In the genomic region with DNA sequence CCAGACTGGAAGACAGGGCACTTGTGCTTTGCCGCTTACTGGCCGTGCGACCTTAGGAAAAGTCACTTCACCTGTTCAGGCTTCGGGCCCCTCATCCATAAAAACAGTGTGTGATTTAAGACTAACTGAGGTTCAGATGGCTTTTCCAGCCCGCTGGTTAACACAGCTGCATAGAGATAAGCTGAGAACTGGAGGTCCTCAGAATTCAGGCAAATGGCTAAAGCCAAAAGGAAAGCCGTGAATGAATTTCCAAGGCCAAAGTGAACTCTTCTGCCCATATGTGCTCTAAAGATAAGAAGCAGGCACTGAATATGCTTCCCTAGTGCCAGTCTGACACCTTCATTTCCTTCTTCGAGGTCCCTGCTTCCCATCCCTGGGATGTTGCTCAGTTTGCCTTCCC, we compare ENCODE assay signal across 2 cellular contexts.
TF ChIP-seq lines count a peak whose summit lies in the region.

No MANE protein-coding gene starts in this region.

TF ChIP-seq in IMR-90, 13 proteins besides CTCF, POLR2A, EP300 and RAD21:
- TF ChIP-seq USF2 (IDR thresholded peaks at IDR 0.05; ENCODE audit: low read depth, low read length) = no peak
- no peak for TF ChIP-seq RFX5 (IDR thresholded peaks at IDR 0.05; ENCODE audit: low read depth, low read length)
- TF ChIP-seq NFE2L2 (IDR thresholded peaks at IDR 0.05; ENCODE audit: low read depth, low read length) = no peak
- TF ChIP-seq MAFK (IDR thresholded peaks at IDR 0.05; ENCODE audit: low read depth, low read length) = no peak
- no peak for TF ChIP-seq FOS (IDR thresholded peaks at IDR 0.05; ENCODE audit: low read depth, low read length)
- no peak for TF ChIP-seq CEBPB (IDR thresholded peaks at IDR 0.05; ENCODE audit: low read depth, low read length)
- TF ChIP-seq, protein P1, sequence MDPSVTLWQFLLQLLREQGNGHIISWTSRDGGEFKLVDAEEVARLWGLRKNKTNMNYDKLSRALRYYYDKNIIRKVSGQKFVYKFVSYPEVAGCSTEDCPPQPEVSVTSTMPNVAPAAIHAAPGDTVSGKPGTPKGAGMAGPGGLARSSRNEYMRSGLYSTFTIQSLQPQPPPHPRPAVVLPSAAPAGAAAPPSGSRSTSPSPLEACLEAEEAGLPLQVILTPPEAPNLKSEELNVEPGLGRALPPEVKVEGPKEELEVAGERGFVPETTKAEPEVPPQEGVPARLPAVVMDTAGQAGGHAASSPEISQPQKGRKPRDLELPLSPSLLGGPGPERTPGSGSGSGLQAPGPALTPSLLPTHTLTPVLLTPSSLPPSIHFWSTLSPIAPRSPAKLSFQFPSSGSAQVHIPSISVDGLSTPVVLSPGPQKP (IDR thresholded peaks at IDR 0.05; ENCODE audit: borderline replicate concordance, low read depth, low read length) = no peak
- TF ChIP-seq SMC3 (IDR thresholded peaks at IDR 0.05; ENCODE audit: low read depth, low read length) = no peak

TF ChIP-seq in K562, 482 proteins besides CTCF, POLR2A, EP300 and RAD21 (continues in another document):
- TF ChIP-seq DPF2 (IDR thresholded peaks at IDR 0.05) (no peak), ZC3H11A (IDR thresholded peaks at IDR 0.05; ENCODE audit: low read depth, low read length) (no peak), PHB2 (IDR thresholded peaks at IDR 0.05; ENCODE audit: low read depth) (no peak), KDM1A (IDR thresholded peaks at IDR 0.05) (peak in 1 of 2 experiments; percentile 39; a peak in 1 of 4 replicates), THAP7 (CRISPR knock-in tag; IDR thresholded peaks at IDR 0.05) (no peak), CSDE1 (IDR thresholded peaks at IDR 0.05) (no peak), CBFA2T3 (IDR thresholded peaks at IDR 0.05) (peak; percentile 71), SMAD4 (CRISPR knock-in tag; conservative IDR thresholded peaks at IDR 0.05) (0 out of 2 replicates have a peak, but pooled peaks have one; percentile 20), DMBX1 (CRISPR knock-in tag; IDR thresholded peaks at IDR 0.05; ENCODE audit: borderline replicate concordance) (no peak), ZFP1 (CRISPR knock-in tag; IDR thresholded peaks at IDR 0.05) (no peak), FOXK2 (conservative IDR thresholded peaks at IDR 0.05 in 1 of 2, IDR thresholded peaks at IDR 0.05 in 1 of 2; ENCODE audit: low read depth in 2 of 2) (no peak), TAL1 (IDR thresholded peaks at IDR 0.05) (peak; percentile 36), BRD4 (IDR thresholded peaks at IDR 0.05) (no peak), CXXC5 (CRISPR knock-in tag; IDR thresholded peaks at IDR 0.05) (0 out of 2 replicates have a peak, but pooled peaks have one; percentile 10), CBFA2T2 (conservative IDR thresholded peaks at IDR 0.05) (peak; percentile 52), GABPB1 (CRISPR knock-in tag; IDR thresholded peaks at IDR 0.05) (no peak), NCOA1 (IDR thresholded peaks at IDR 0.05; ENCODE audit: low read depth) (peak; percentile 11; the same call in 1 of the 2 replicates), GTF3C2 (IDR thresholded peaks at IDR 0.05; ENCODE audit: borderline replicate concordance, extremely low read depth, insufficient read length) (no peak), ZNF239 (CRISPR knock-in tag; IDR thresholded peaks at IDR 0.05) (no peak), MTA3 (IDR thresholded peaks at IDR 0.05; ENCODE audit: borderline replicate concordance) (no peak), NFYB (IDR thresholded peaks at IDR 0.05; ENCODE audit: extremely low read depth, insufficient read length) (no peak), LARP7 (IDR thresholded peaks at IDR 0.05) (no peak), ZBTB40 (IDR thresholded peaks at IDR 0.05) (no peak), ZBTB40 (CRISPR knock-in tag; IDR thresholded peaks at IDR 0.05) (no peak), ZBTB7A (IDR thresholded peaks at IDR 0.05; ENCODE audit: borderline replicate concordance, control insufficient read depth, low read depth, low read length) (no peak), YBX1 (IDR thresholded peaks at IDR 0.05) (no peak), TCF3 (CRISPR knock-in tag; IDR thresholded peaks at IDR 0.05) (peak; percentile 54), PML (IDR thresholded peaks at IDR 0.05; ENCODE audit: low read length) (no peak), PTTG1 (tag; IDR thresholded peaks at IDR 0.05; ENCODE audit: low read depth) (no peak), CTBP1 (IDR thresholded peaks at IDR 0.05; ENCODE audit: borderline replicate concordance) (no peak), ZNF41 (CRISPR knock-in tag; conservative IDR thresholded peaks at IDR 0.05) (no peak)
- TF ChIP-seq, protein P2, sequence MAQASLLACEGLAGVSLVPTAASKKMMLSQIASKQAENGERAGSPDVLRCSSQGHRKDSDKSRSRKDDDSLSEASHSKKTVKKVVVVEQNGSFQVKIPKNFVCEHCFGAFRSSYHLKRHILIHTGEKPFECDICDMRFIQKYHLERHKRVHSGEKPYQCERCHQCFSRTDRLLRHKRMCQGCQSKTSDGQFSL (CRISPR knock-in tag; IDR thresholded peaks at IDR 0.05) = no peak
- TF ChIP-seq, protein P2 (tag; IDR thresholded peaks at IDR 0.05) = no peak
- TF ChIP-seq, protein P3, sequence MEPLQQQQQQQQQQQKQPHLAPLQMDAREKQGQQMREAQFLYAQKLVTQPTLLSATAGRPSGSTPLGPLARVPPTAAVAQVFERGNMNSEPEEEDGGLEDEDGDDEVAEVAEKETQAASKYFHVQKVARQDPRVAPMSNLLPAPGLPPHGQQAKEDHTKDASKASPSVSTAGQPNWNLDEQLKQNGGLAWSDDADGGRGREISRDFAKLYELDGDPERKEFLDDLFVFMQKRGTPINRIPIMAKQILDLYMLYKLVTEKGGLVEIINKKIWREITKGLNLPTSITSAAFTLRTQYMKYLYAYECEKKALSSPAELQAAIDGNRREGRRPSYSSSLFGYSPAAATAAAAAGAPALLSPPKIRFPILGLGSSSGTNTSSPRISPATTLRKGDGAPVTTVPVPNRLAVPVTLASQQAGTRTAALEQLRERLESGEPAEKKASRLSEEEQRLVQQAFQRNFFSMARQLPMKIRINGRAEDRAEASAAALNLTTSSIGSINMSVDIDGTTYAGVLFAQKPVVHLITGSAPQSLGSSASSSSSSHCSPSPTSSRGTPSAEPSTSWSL (CRISPR knock-in tag; IDR thresholded peaks at IDR 0.05; ENCODE audit: borderline replicate concordance) = no peak
- TF ChIP-seq, protein P4, sequence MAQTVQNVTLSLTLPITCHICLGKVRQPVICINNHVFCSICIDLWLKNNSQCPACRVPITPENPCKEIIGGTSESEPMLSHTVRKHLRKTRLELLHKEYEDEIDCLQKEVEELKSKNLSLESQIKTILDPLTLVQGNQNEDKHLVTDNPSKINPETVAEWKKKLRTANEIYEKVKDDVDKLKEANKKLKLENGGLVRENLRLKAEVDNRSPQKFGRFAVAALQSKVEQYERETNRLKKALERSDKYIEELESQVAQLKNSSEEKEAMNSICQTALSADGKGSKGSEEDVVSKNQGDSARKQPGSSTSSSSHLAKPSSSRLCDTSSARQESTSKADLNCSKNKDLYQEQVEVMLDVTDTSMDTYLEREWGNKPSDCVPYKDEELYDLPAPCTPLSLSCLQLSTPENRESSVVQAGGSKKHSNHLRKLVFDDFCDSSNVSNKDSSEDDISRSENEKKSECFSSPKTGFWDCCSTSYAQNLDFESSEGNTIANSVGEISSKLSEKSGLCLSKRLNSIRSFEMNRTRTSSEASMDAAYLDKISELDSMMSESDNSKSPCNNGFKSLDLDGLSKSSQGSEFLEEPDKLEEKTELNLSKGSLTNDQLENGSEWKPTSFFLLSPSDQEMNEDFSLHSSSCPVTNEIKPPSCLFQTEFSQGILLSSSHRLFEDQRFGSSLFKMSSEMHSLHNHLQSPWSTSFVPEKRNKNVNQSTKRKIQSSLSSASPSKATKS (CRISPR knock-in tag; IDR thresholded peaks at IDR 0.05) = no peak
